Comparison of ENCODE assay signal across 1 cellular context in the genomic region with DNA sequence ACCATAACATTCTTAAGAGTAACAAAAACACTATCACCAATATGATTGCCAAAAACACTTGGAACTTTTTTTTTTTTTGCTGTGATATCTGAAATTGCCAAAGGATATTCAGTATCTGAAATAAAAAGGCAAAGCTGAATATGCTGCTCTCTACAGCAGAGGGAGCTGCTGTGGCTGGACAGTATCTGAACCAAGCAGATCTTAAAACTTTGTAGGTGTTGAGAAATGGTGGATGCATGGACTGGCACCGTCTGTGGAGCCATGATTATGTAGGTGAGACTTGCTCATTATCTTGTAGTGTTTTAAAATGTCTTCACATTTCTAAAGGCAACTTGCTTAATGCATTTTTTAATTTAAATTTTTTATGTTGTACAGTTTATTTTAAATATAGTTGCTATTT.
TF ChIP-seq lines count a peak whose summit lies in the region.

No MANE protein-coding gene starts in this region.

TF ChIP-seq in HEK293T, 16 proteins besides CTCF, POLR2A, EP300 and RAD21 (continued from another document):
- TF ChIP-seq, protein P1, sequence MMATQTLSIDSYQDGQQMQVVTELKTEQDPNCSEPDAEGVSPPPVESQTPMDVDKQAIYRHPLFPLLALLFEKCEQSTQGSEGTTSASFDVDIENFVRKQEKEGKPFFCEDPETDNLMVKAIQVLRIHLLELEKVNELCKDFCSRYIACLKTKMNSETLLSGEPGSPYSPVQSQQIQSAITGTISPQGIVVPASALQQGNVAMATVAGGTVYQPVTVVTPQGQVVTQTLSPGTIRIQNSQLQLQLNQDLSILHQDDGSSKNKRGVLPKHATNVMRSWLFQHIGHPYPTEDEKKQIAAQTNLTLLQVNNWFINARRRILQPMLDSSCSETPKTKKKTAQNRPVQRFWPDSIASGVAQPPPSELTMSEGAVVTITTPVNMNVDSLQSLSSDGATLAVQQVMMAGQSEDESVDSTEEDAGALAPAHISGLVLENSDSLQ (IDR thresholded peaks at IDR 0.05), result no peak
- TF ChIP-seq SUZ12 (IDR thresholded peaks at IDR 0.05) (no peak), L3MBTL2 (conservative IDR thresholded peaks at IDR 0.05) (no peak), FOXA1 (IDR thresholded peaks at IDR 0.05) (no peak), NFRKB (IDR thresholded peaks at IDR 0.05) (no peak), SP1 (IDR thresholded peaks at IDR 0.05) (no peak), ZNF384 (IDR thresholded peaks at IDR 0.05) (no peak)
